Comparison of ENCODE assay signal across 11 cellular contexts in genomic region chr13:79194727-79195126, GRCh38.
DNase-seq lines count a peak whose midpoint lies in the region; ATAC-seq and TF ChIP-seq lines count a peak whose summit lies in the region.
"Had no signal": no experiment of that assay in that cellular context is flagged by ENCODE, and none has a peak within 500 bp of the region (broad histone marks: within the 10 kb centered on the region; RNA-seq: fewer than 3 reads in every experiment).

No MANE protein-coding gene starts in this region.

- TF ChIP-seq CTCF in omental fat pad (IDR thresholded peaks at IDR 0.05) (no peak), dorsolateral prefrontal cortex (IDR thresholded peaks at IDR 0.05 in 54 of 56, conservative IDR thresholded peaks at IDR 0.05 in 2 of 56; ENCODE audit: low read depth in 1 of 56, partially characterized antibody in 56 of 56) (no peak)

- no peak for DNase-seq in activated T-cell treated with anti-CD3 and anti-CD28 coated beads, Interleukin-2, amount 50 U/mL, for 72 hours
- DNase-seq in activated T-cell treated with anti-CD3 and anti-CD28 coated beads, Interleukin-2, amount 50 U/mL, for 48 hours, result no peak
- DNase-seq in stimulated activated naive CD8-positive, alpha-beta T cell treated with anti-CD3 and anti-CD28 coated beads, Interleukin-15, amount 100 ng/mL, for 72 hours, result no peak
- DNase-seq in omental fat pad (ENCODE audit: low spot score) (no peak), dorsolateral prefrontal cortex (no peak), NCI-H146 (lab: John Stamatoyannopoulos, UW) (no peak)
- DNase-seq: nephron progenitor cell, SW 1271 had no signal

- H3K27ac Mint-ChIP-seq in activated T-cell treated with anti-CD3 and anti-CD28 coated beads, Interleukin-2, amount 50 U/mL, for 72 hours, result peak overlapping the region; percentile 21
- no peak overlapping the region for H3K27ac Mint-ChIP-seq in stimulated activated naive CD8-positive, alpha-beta T cell treated with anti-CD3 and anti-CD28 coated beads, Interleukin-15, amount 100 ng/mL, for 72 hours
- H3K27ac Mint-ChIP-seq: nephron progenitor cell had no signal

- peak overlapping the region; percentile 38 to 54 for H3K4me3 Mint-ChIP-seq in activated T-cell treated with anti-CD3 and anti-CD28 coated beads, Interleukin-2, amount 50 U/mL, for 72 hours
- H3K4me3 Mint-ChIP-seq in stimulated activated naive CD8-positive, alpha-beta T cell treated with anti-CD3 and anti-CD28 coated beads, Interleukin-15, amount 100 ng/mL, for 72 hours, result peak overlapping the region in 1 of 2 donors; percentile 27
- H3K4me3 Mint-ChIP-seq: nephron progenitor cell had no signal

- intact Hi-C loops in dorsolateral prefrontal cortex (cut with DNase I), result no loop called here

- H3K27me3 ChIP-seq in dorsolateral prefrontal cortex, result no peaks in the 10 kb centered on the region
- H3K27me3 ChIP-seq: vagina had no signal

- H3K4me1 Mint-ChIP-seq in activated T-cell treated with anti-CD3 and anti-CD28 coated beads, Interleukin-2, amount 50 U/mL, for 72 hours (ENCODE audit: low read depth), result peaks cover 38% of the 10 kb centered on the region
- H3K4me1 Mint-ChIP-seq in stimulated activated naive CD8-positive, alpha-beta T cell treated with anti-CD3 and anti-CD28 coated beads, Interleukin-15, amount 100 ng/mL, for 72 hours, result peaks cover 39% of the 10 kb centered on the region
- H3K4me1 Mint-ChIP-seq: nephron progenitor cell had no signal

- peaks cover 5 to 6% of the 10 kb centered on the region in 2 donors for H3K9me3 Mint-ChIP-seq in activated T-cell treated with anti-CD3 and anti-CD28 coated beads, Interleukin-2, amount 50 U/mL, for 72 hours
- H3K9me3 Mint-ChIP-seq in stimulated activated naive CD8-positive, alpha-beta T cell treated with anti-CD3 and anti-CD28 coated beads, Interleukin-15, amount 100 ng/mL, for 72 hours, result no peaks in the 10 kb centered on the region
- H3K9me3 Mint-ChIP-seq: nephron progenitor cell had no signal

- H3K27me3 Mint-ChIP-seq in activated T-cell treated with anti-CD3 and anti-CD28 coated beads, Interleukin-2, amount 50 U/mL, for 72 hours (ENCODE audit: low read depth), result no peaks in the 10 kb centered on the region
- no peaks in the 10 kb centered on the region for H3K27me3 Mint-ChIP-seq in stimulated activated naive CD8-positive, alpha-beta T cell treated with anti-CD3 and anti-CD28 coated beads, Interleukin-15, amount 100 ng/mL, for 72 hours

- peak in 1 of 2 donors; percentile 15 for ATAC-seq in activated T-cell treated with anti-CD3 and anti-CD28 coated beads, Interleukin-2, amount 50 U/mL, for 72 hours (replicated peaks in 1 of 2)
- ATAC-seq in HG02759 (IDR thresholded peaks at IDR 0.05; ENCODE audit: unreplicated experiment), result peak; percentile 39
- peak; percentile 20 for ATAC-seq in HG03521 (IDR thresholded peaks at IDR 0.05; ENCODE audit: unreplicated experiment)
- peak; percentile 26 for ATAC-seq in stimulated activated naive CD8-positive, alpha-beta T cell treated with anti-CD3 and anti-CD28 coated beads, Interleukin-15, amount 100 ng/mL, for 72 hours
- no peak for ATAC-seq in omental fat pad (ENCODE audit: low FRiP score)

- no peak overlapping the region for H3K4me3 ChIP-seq in dorsolateral prefrontal cortex
- H3K4me3 ChIP-seq: vagina had no signal

- H3K36me3 Mint-ChIP-seq in activated T-cell treated with anti-CD3 and anti-CD28 coated beads, Interleukin-2, amount 50 U/mL, for 72 hours (ENCODE audit: insufficient read depth in 2 of 2), result peaks cover 0 to 5% of the 10 kb centered on the region in 2 donors

- no peak overlapping the region for H3K27ac ChIP-seq in dorsolateral prefrontal cortex
- H3K27ac ChIP-seq: vagina had no signal
